ENCODE assay signal across 24 cellular contexts in genomic region chr5:77828445-77828844, GRCh38. TPM values are rescaled to one million over a fixed set of nuclear protein-coding genes. Genes with fewer than 3 reads are reported as not detected.
DNase-seq lines count a peak whose midpoint lies in the region; ATAC-seq and TF ChIP-seq lines count a peak whose summit lies in the region.
"Had no signal": no experiment of that assay in that cellular context is flagged by ENCODE, and none has a peak within 500 bp of the region (broad histone marks: within the 10 kb centered on the region; RNA-seq: fewer than 3 reads in every experiment).

No MANE protein-coding gene starts in this region.

- H3K79me2 ChIP-seq in H9 (ENCODE audit: insufficient read depth, low read length) (no peaks in the 10 kb centered on the region), hepatocyte (no peaks in the 10 kb centered on the region)

- H2AK5ac ChIP-seq in H9 (ENCODE audit: insufficient read length, low read length): no peak overlapping the region

- no peak overlapping the region for H2BK5ac ChIP-seq in H9 (ENCODE audit: insufficient read length, low read length)

- H4K5ac ChIP-seq in H9 (ENCODE audit: insufficient read length, low read depth, low read length): no peak overlapping the region

- no peaks in the 10 kb centered on the region for H3K36me3 ChIP-seq in brain microvascular endothelial cell (replicated peaks)
- no peaks in the 10 kb centered on the region for H3K36me3 ChIP-seq in hepatocyte (replicated peaks; ENCODE audit: insufficient read depth, low read depth)
- H3K36me3 ChIP-seq: heart left ventricle, pancreas, stomach, upper lobe of left lung, WERI-Rb-1 had no signal

- no peak overlapping the region for H2BK15ac ChIP-seq in H9 (ENCODE audit: low read depth, low read length)

- DNase-seq in AG09309 (ENCODE audit: low read depth) (no peak), H9 (no peak), brain microvascular endothelial cell (no peak), mesothelial cell of epicardium (ENCODE audit: low spot score in 2 of 2, unreplicated experiment in 2 of 2) (no peak), hepatocyte (ENCODE audit: low spot score) (no peak), NCI-H2196 treated with DMSO at 0.1 percent for 48 hours (lab: John Stamatoyannopoulos, UW; ENCODE audit: unreplicated experiment) (no peak), NCI-H226 (no peak)
- DNase-seq: activated CD4-positive, alpha-beta memory T cell treated with anti-CD3 and anti-CD28 coated beads for 36 hours; activated T-cell treated with anti-CD3 and anti-CD28 coated beads, Interleukin-2, amount 50 U/mL, for 24 hours; dorsolateral prefrontal cortex; GDM1; heart left ventricle; NCI-H1694; pancreas; Right ventricle myocardium superior; stimulated activated CD4-positive, alpha-beta T cell treated with anti-CD3 and anti-CD28 coated beads, Interleukin-2, amount 100 ng/mL, for 48 hours; stomach; upper lobe of left lung; WERI-Rb-1 had no signal

- H3K4me2 ChIP-seq in H9 (ENCODE audit: insufficient read depth, insufficient read length, low read length): no peak overlapping the region
- no peak overlapping the region for H3K4me2 ChIP-seq in hepatocyte

- H3K27ac Mint-ChIP-seq in H9 (no peak overlapping the region), mesothelial cell of epicardium (no peak overlapping the region)
- H3K27ac Mint-ChIP-seq: activated CD4-positive, alpha-beta memory T cell treated with anti-CD3 and anti-CD28 coated beads for 36 hours; activated naive CD4-positive, alpha-beta T cell treated with anti-CD3 and anti-CD28 coated beads, Interleukin-2, amount 50 U/mL, for 24 hours; activated T-cell treated with anti-CD3 and anti-CD28 coated beads, Interleukin-2, amount 50 U/mL, for 24 hours; T-helper 1 cell treated with Interleukin-12 subunit alpha and Interleukin-12 subunit beta and Interleukin-4 antibody, amounts not matched to agents 30 μg/mL and 1 μg/mL, for 36 hours had no signal

- H2BK120ac ChIP-seq in H9 (ENCODE audit: low read depth, low read length, poor library complexity, severe bottlenecking): no peak overlapping the region

- H3K9me3 Mint-ChIP-seq in H9: no peaks in the 10 kb centered on the region
- no peaks in the 10 kb centered on the region for H3K9me3 Mint-ChIP-seq in mesothelial cell of epicardium
- H3K9me3 Mint-ChIP-seq: activated CD4-positive, alpha-beta memory T cell treated with anti-CD3 and anti-CD28 coated beads for 36 hours; activated naive CD4-positive, alpha-beta T cell treated with anti-CD3 and anti-CD28 coated beads, Interleukin-2, amount 50 U/mL, for 24 hours; activated T-cell treated with anti-CD3 and anti-CD28 coated beads, Interleukin-2, amount 50 U/mL, for 24 hours; T-helper 1 cell treated with Interleukin-12 subunit alpha and Interleukin-12 subunit beta and Interleukin-4 antibody, amounts not matched to agents 30 μg/mL and 1 μg/mL, for 36 hours had no signal

- no peak overlapping the region for H2AFZ ChIP-seq in H9 (ENCODE audit: low read length)
- H2AFZ ChIP-seq in hepatocyte: no peak overlapping the region

- WGBS in H9 (ENCODE audit: extremely low coverage, insufficient read length, low lambda C conversion rate): 100% methylated on average over 1 of the region's 3 CpGs
- WGBS in hepatocyte (ENCODE audit: low lambda C conversion rate, missing lambda C conversion rate): 92% methylated on average over 3 of the region's 3 CpGs

- H3K23ac ChIP-seq in H9 (ENCODE audit: insufficient read length, low read depth, low read length): no peak overlapping the region

- ATAC-seq in HG03469 (IDR thresholded peaks at IDR 0.05; ENCODE audit: unreplicated experiment): no peak
- ATAC-seq: esophagus mucosa, heart left ventricle, pancreas had no signal

- H4K91ac ChIP-seq in H9 (ENCODE audit: insufficient read length, low read depth, low read length): no peak overlapping the region

- H3K4me3 ChIP-seq in AG09309 (ENCODE audit: control insufficient read depth, low read depth, low read length) (no peak overlapping the region), brain microvascular endothelial cell (ENCODE audit: low read depth, low read length) (no peak overlapping the region), hepatocyte (no peak overlapping the region)
- H3K4me3 ChIP-seq: dorsolateral prefrontal cortex, heart left ventricle, lung, pancreas, stomach, upper lobe of left lung had no signal

- H3K23me2 ChIP-seq in H9 (ENCODE audit: insufficient read length, low read depth, low read length, poor library complexity, severe bottlenecking): no peaks in the 10 kb centered on the region

- H3K27ac ChIP-seq in H9 (ENCODE audit: insufficient read length, low read depth, low read length) (no peak overlapping the region), brain microvascular endothelial cell (no peak overlapping the region), hepatocyte (no peak overlapping the region)
- H3K27ac ChIP-seq: dorsolateral prefrontal cortex, heart left ventricle, pancreas, stomach, upper lobe of left lung, WERI-Rb-1 had no signal

- H3K9me2 ChIP-seq in hepatocyte (replicated peaks; ENCODE audit: insufficient read depth): no peaks in the 10 kb centered on the region

- H3K36me3 Mint-ChIP-seq in H9 (ENCODE audit: insufficient read depth in 1 of 3, low read depth in 3 of 3) (no peaks in the 10 kb centered on the region), mesothelial cell of epicardium (no peaks in the 10 kb centered on the region)
- H3K36me3 Mint-ChIP-seq: activated CD4-positive, alpha-beta memory T cell treated with anti-CD3 and anti-CD28 coated beads for 36 hours; activated naive CD4-positive, alpha-beta T cell treated with anti-CD3 and anti-CD28 coated beads, Interleukin-2, amount 50 U/mL, for 24 hours had no signal

- no peak overlapping the region for H3T11ph ChIP-seq in H9 (ENCODE audit: low read length)

- H3K4me1 Mint-ChIP-seq in H9: peaks cover 13 to 26% of the 10 kb centered on the region in 2 experiments
- H3K4me1 Mint-ChIP-seq in mesothelial cell of epicardium: peaks cover 12% of the 10 kb centered on the region
- H3K4me1 Mint-ChIP-seq: activated naive CD4-positive, alpha-beta T cell treated with anti-CD3 and anti-CD28 coated beads, Interleukin-2, amount 50 U/mL, for 24 hours had no signal

- in situ Hi-C loops in brain microvascular endothelial cell (cut with HindIII; ENCODE audit: low pct_ligation_motif_present, low sequenced_read_pairs): no loop called here

- no peak overlapping the region for H3K18ac ChIP-seq in H9 (ENCODE audit: insufficient read length, low read depth, low read length)

- H3K4me3 Mint-ChIP-seq in H9: no peak overlapping the region
- no peak overlapping the region for H3K4me3 Mint-ChIP-seq in mesothelial cell of epicardium
- H3K4me3 Mint-ChIP-seq: activated CD4-positive, alpha-beta memory T cell treated with anti-CD3 and anti-CD28 coated beads for 36 hours; activated naive CD4-positive, alpha-beta T cell treated with anti-CD3 and anti-CD28 coated beads, Interleukin-2, amount 50 U/mL, for 24 hours; activated T-cell treated with anti-CD3 and anti-CD28 coated beads, Interleukin-2, amount 50 U/mL, for 24 hours; T-helper 1 cell treated with Interleukin-12 subunit alpha and Interleukin-12 subunit beta and Interleukin-4 antibody, amounts not matched to agents 30 μg/mL and 1 μg/mL, for 36 hours had no signal

- H3K14ac ChIP-seq in H9 (ENCODE audit: insufficient read depth, low read length): no peak overlapping the region

- H3K27me3 ChIP-seq in H9 (ENCODE audit: insufficient read depth, low read length) (no peaks in the 10 kb centered on the region), brain microvascular endothelial cell (replicated peaks) (peaks cover 11% of the 10 kb centered on the region), hepatocyte (peaks cover 4% of the 10 kb centered on the region)
- H3K27me3 ChIP-seq: pancreas, upper lobe of left lung had no signal

- H3K79me1 ChIP-seq in H9 (ENCODE audit: insufficient read depth, low read depth, low read length, poor library complexity, severe bottlenecking): no peaks in the 10 kb centered on the region

- no peak overlapping the region for H2BK12ac ChIP-seq in H9 (ENCODE audit: insufficient read length, low read depth, low read length)

- TF ChIP-seq CTCF in AG09309 (IDR thresholded peaks at IDR 0.05; ENCODE audit: control insufficient read depth, insufficient read depth, low read depth, low read length, missing control alignments) (peak; percentile 13), H9 (conservative IDR thresholded peaks at IDR 0.05) (peak; percentile 51), brain microvascular endothelial cell (IDR thresholded peaks at IDR 0.05; ENCODE audit: low read depth, low read length, missing control alignments) (peak; percentile 24), mesothelial cell of epicardium (IDR thresholded peaks at IDR 0.05; ENCODE audit: unreplicated experiment) (peak; percentile 72), hepatocyte (IDR thresholded peaks at IDR 0.05; ENCODE audit: poor library complexity) (no peak)

- H3K9me3 ChIP-seq in H9 (ENCODE audit: control insufficient read depth, low read depth, low read length) (no peaks in the 10 kb centered on the region), hepatocyte (ENCODE audit: low read depth) (no peaks in the 10 kb centered on the region)
- H3K9me3 ChIP-seq: heart left ventricle, pancreas, stomach, upper lobe of left lung had no signal

- no peak overlapping the region for H3K56ac ChIP-seq in H9 (ENCODE audit: insufficient read length, low read depth, low read length)

- H3K4ac ChIP-seq in H9 (ENCODE audit: low read depth, low read length): no peak overlapping the region

- no peak overlapping the region for H2BK20ac ChIP-seq in H9 (ENCODE audit: low read depth, low read length, poor library complexity, severe bottlenecking)

- H3K4me1 ChIP-seq in H9 (ENCODE audit: insufficient read depth, low read length) (no peaks in the 10 kb centered on the region), hepatocyte (ENCODE audit: insufficient read depth) (no peaks in the 10 kb centered on the region)
- H3K4me1 ChIP-seq: heart left ventricle, pancreas, stomach, upper lobe of left lung had no signal

- peaks cover 49% of the 10 kb centered on the region for H3K27me3 Mint-ChIP-seq in H9 (ENCODE audit: low read depth)
- H3K27me3 Mint-ChIP-seq in mesothelial cell of epicardium (ENCODE audit: low read depth): peaks cover 13% of the 10 kb centered on the region

- no peaks in the 10 kb centered on the region for H4K20me1 ChIP-seq in H9 (ENCODE audit: control insufficient read depth, insufficient read depth, insufficient read length)
- H4K20me1 ChIP-seq in hepatocyte (ENCODE audit: insufficient read depth, poor library complexity, severe bottlenecking): no peaks in the 10 kb centered on the region

- no peak overlapping the region for H3K9ac ChIP-seq in H9 (ENCODE audit: extremely low read depth, insufficient read length, low read length)

- H4K8ac ChIP-seq in H9 (replicated peaks; ENCODE audit: insufficient read length, low read depth, low read length): no peak overlapping the region

RNA-seq across cellular contexts. Expression of gene TBCA, which starts 52.3 kb away (rescaled TPM):
- total RNA-seq in H9 (2021) (326 and 330 TPM in 2 replicates), mesothelial cell of epicardium (213 to 236 TPM (median 221 TPM) in 3 replicates), hepatocyte (267 and 282 TPM in 2 replicates)
- polyA plus RNA-seq in hepatocyte: 269 and 278 TPM in 2 replicates
